In genomic region chr11:104151404-104152204, GRCh38 we compare ENCODE assay signal across 9 cellular contexts. TPM values are rescaled to one million over a fixed set of nuclear protein-coding genes. Genes with fewer than 3 reads are reported as not detected.
DNase-seq lines count a peak whose midpoint lies in the region; ATAC-seq, FAIRE-seq and TF ChIP-seq lines count a peak whose summit lies in the region.
"Had no signal": no experiment of that assay in that cellular context is flagged by ENCODE, and none has a peak within 500 bp of the region (broad histone marks: within the 10 kb centered on the region; RNA-seq: fewer than 3 reads in every experiment).

No MANE protein-coding gene starts in this region.

- in situ Hi-C loops in GM23248 (cut with MboI): no loop called here

- H4K20me1 ChIP-seq in GM23248 (ENCODE audit: insufficient read depth): no peaks in the 10 kb centered on the region

- H3K4me1 Mint-ChIP-seq in stimulated activated naive B cell treated with anti-CD40 and anti-IgM and Interleukin-4, amounts not matched to agents 10 μg/mL and 1 μg/mL and 100 μg/mL, for 72 hours: peaks cover 0 to 4% of the 10 kb centered on the region in 2 donors
- H3K4me1 Mint-ChIP-seq in T-cell: peaks cover 0 to 4% (median 0%) of the 10 kb centered on the region in 3 donors

- H3K4me2 ChIP-seq in GM23248 (ENCODE audit: unreplicated experiment) (no peak overlapping the region), neuronal stem cell (ENCODE audit: insufficient read depth, low read length, poor library complexity, severe bottlenecking) (no peak overlapping the region)

- ATAC-seq in HG02885 (IDR thresholded peaks at IDR 0.05; ENCODE audit: poor library complexity, unreplicated experiment) (no peak), T-cell (replicated peaks in 1 of 4) (no peak)
- no peak for ATAC-seq in stimulated activated naive B cell treated with anti-CD40 and anti-IgM and Interleukin-4, amounts not matched to agents 10 μg/mL and 1 μg/mL and 100 μg/mL, for 72 hours (replicated peaks)

- CTCF ChIA-PET in BJ (lab: Yijun Ruan, JAX) (interaction anchor here (1.0 kb wide), 1 partner anchor 459 kb away, joined by 3 read pairs; no protein-coding TSS in a partner anchor), T-cell (lab: Charles Lee) (no interaction called here)

- no peak overlapping the region for H3K27ac Mint-ChIP-seq in stimulated activated naive B cell treated with anti-CD40 and anti-IgM and Interleukin-4, amounts not matched to agents 10 μg/mL and 1 μg/mL and 100 μg/mL, for 72 hours
- no peak overlapping the region for H3K27ac Mint-ChIP-seq in T-cell

- DNase-seq in BJ (ENCODE audit: low read depth): no peak
- DNase-seq in GM23248: peak; percentile 37
- DNase-seq in SW480 (ENCODE audit: low spot score): peak; percentile 8
- no peak for DNase-seq in kidney
- DNase-seq in neuronal stem cell (ENCODE audit: low spot score): no peak
- DNase-seq in stimulated activated naive B cell treated with anti-CD40 and anti-IgM and Interleukin-4, amounts not matched to agents 10 μg/mL and 1 μg/mL and 100 μg/mL, for 72 hours: no peak
- no peak for DNase-seq in T-cell
- DNase-seq: cortex of kidney had no signal

- H3K9ac ChIP-seq in GM23248: no peak overlapping the region
- no peak overlapping the region for H3K9ac ChIP-seq in kidney (ENCODE audit: low read length in 2 of 2)
- no peak overlapping the region for H3K9ac ChIP-seq in neuronal stem cell (ENCODE audit: low read depth, low read length, poor library complexity)

- H3K36me3 ChIP-seq in BJ (ENCODE audit: control insufficient read depth, insufficient read depth, low read length) (no peaks in the 10 kb centered on the region), GM23248 (ENCODE audit: low read depth) (no peaks in the 10 kb centered on the region), kidney (ENCODE audit: control insufficient read depth in 1 of 2, insufficient read depth in 2 of 2, low read length in 2 of 2) (no peaks in the 10 kb centered on the region), neuronal stem cell (replicated peaks in 1 of 2; ENCODE audit: control insufficient read depth in 2 of 2, insufficient read depth in 2 of 2, low read length in 2 of 2) (no peaks in the 10 kb centered on the region)

- no peaks in the 10 kb centered on the region for H3K79me2 ChIP-seq in GM23248 (ENCODE audit: insufficient read depth)

- peaks cover 14% of the 10 kb centered on the region for H3K4me1 ChIP-seq in GM23248 (ENCODE audit: insufficient read depth)
- no peaks in the 10 kb centered on the region for H3K4me1 ChIP-seq in kidney (ENCODE audit: control insufficient read depth in 1 of 2, insufficient read depth in 1 of 2, low read depth in 1 of 2, low read length in 2 of 2)
- no peaks in the 10 kb centered on the region for H3K4me1 ChIP-seq in neuronal stem cell (ENCODE audit: control insufficient read depth in 2 of 2, insufficient read depth in 1 of 2, low read depth in 1 of 2, low read length in 2 of 2)

- H3K4me3 ChIP-seq in BJ (ENCODE audit: low read depth, low read length) (no peak overlapping the region), GM23248 (no peak overlapping the region), kidney (ENCODE audit: low read length in 2 of 2) (no peak overlapping the region), neuronal stem cell (ENCODE audit: low read length in 2 of 2) (no peak overlapping the region)

- H2BK12ac ChIP-seq in neuronal stem cell (ENCODE audit: low read length): no peak overlapping the region

- no peak overlapping the region for H2BK15ac ChIP-seq in neuronal stem cell (ENCODE audit: low read length)

- FAIRE-seq in kidney (lab: Jason Lieb, UNC): peak; percentile 46

- H2BK5ac ChIP-seq in neuronal stem cell (ENCODE audit: low read length): no peak overlapping the region

- no peaks in the 10 kb centered on the region for H3K36me3 Mint-ChIP-seq in stimulated activated naive B cell treated with anti-CD40 and anti-IgM and Interleukin-4, amounts not matched to agents 10 μg/mL and 1 μg/mL and 100 μg/mL, for 72 hours
- H3K36me3 Mint-ChIP-seq in T-cell: no peaks in the 10 kb centered on the region

- H3K18ac ChIP-seq in neuronal stem cell (ENCODE audit: low read length): no peak overlapping the region

- TF ChIP-seq CTCF in BJ (IDR thresholded peaks at IDR 0.05; ENCODE audit: insufficient read depth, low read depth, low read length): peak; percentile 34; the same call in 1 of the 2 replicates
- TF ChIP-seq CTCF in kidney (IDR thresholded peaks at IDR 0.05; ENCODE audit: borderline replicate concordance, extremely low read depth, insufficient read depth): peak; percentile 31

- no peaks in the 10 kb centered on the region for H3F3A ChIP-seq in GM23248 (ENCODE audit: insufficient read depth)

- no peaks in the 10 kb centered on the region for H3K9me3 Mint-ChIP-seq in stimulated activated naive B cell treated with anti-CD40 and anti-IgM and Interleukin-4, amounts not matched to agents 10 μg/mL and 1 μg/mL and 100 μg/mL, for 72 hours
- H3K9me3 Mint-ChIP-seq in T-cell: no peaks in the 10 kb centered on the region

- intact Hi-C loops in kidney (cut with DNase I): loop anchor here (10.0 kb wide), 1 partner anchor 467 kb away; no protein-coding TSS in a partner anchor

- no peak overlapping the region for H3K14ac ChIP-seq in neuronal stem cell (ENCODE audit: low read length)

- no peaks in the 10 kb centered on the region for H3K27me3 ChIP-seq in BJ (ENCODE audit: control insufficient read depth, insufficient read depth, low read length)
- H3K27me3 ChIP-seq in GM23248 (replicated peaks; ENCODE audit: insufficient read depth): no peaks in the 10 kb centered on the region
- H3K27me3 ChIP-seq in neuronal stem cell (ENCODE audit: control insufficient read depth in 3 of 3, insufficient read depth in 3 of 3, low read depth in 1 of 3, low read length in 3 of 3): no peaks in the 10 kb centered on the region

- H3K4ac ChIP-seq in neuronal stem cell (ENCODE audit: low read length): no peak overlapping the region

- POLR2A ChIA-PET in BJ (lab: Charles Lee): no interaction called here
- POLR2A ChIA-PET in T-cell (lab: Charles Lee): no interaction called here

- H3K27me3 Mint-ChIP-seq in stimulated activated naive B cell treated with anti-CD40 and anti-IgM and Interleukin-4, amounts not matched to agents 10 μg/mL and 1 μg/mL and 100 μg/mL, for 72 hours: no peaks in the 10 kb centered on the region
- H3K27me3 Mint-ChIP-seq in T-cell: peaks cover 0 to 4% of the 10 kb centered on the region in 2 donors

- no peaks in the 10 kb centered on the region for H3K9me3 ChIP-seq in GM23248 (ENCODE audit: low read depth)
- H3K9me3 ChIP-seq in kidney (ENCODE audit: control insufficient read depth in 1 of 2, low read length in 2 of 2): no peaks in the 10 kb centered on the region
- no peaks in the 10 kb centered on the region for H3K9me3 ChIP-seq in neuronal stem cell (replicated peaks in 1 of 2; ENCODE audit: control insufficient read depth in 2 of 2, insufficient read depth in 1 of 2, low read depth in 1 of 2, low read length in 2 of 2)

- H4K8ac ChIP-seq in neuronal stem cell (ENCODE audit: low read depth, low read length): no peak overlapping the region

- H2AFZ ChIP-seq in GM23248: no peak overlapping the region
- no peak overlapping the region for H2AFZ ChIP-seq in neuronal stem cell (ENCODE audit: low read length)

- no peak overlapping the region for H2AK5ac ChIP-seq in neuronal stem cell (ENCODE audit: low read depth, low read length)

- H4K91ac ChIP-seq in neuronal stem cell (ENCODE audit: low read depth, low read length, poor library complexity): no peak overlapping the region

- H3K27ac ChIP-seq in GM23248 (no peak overlapping the region), kidney (ENCODE audit: low read depth in 2 of 2, low read length in 2 of 2) (no peak overlapping the region), neuronal stem cell (replicated peaks; ENCODE audit: low read length) (no peak overlapping the region)

- no peak overlapping the region for H3K4me3 Mint-ChIP-seq in stimulated activated naive B cell treated with anti-CD40 and anti-IgM and Interleukin-4, amounts not matched to agents 10 μg/mL and 1 μg/mL and 100 μg/mL, for 72 hours
- H3K4me3 Mint-ChIP-seq in T-cell: no peak overlapping the region

- no peak overlapping the region for H3K23ac ChIP-seq in neuronal stem cell (ENCODE audit: low read depth, low read length, poor library complexity)

- H2BK120ac ChIP-seq in neuronal stem cell (ENCODE audit: low read depth, low read length): no peak overlapping the region

- H3K9me2 ChIP-seq in GM23248 (ENCODE audit: insufficient read depth): no peaks in the 10 kb centered on the region

- WGBS in GM23248 (ENCODE audit: low coverage in 1 of 2, low lambda C conversion rate in 2 of 2, missing lambda C conversion rate in 2 of 2), 2 experiments: 64 to 66% methylated on average over 8 of the region's 8 CpGs
- no CpG with 5 or more reads among the region's 8 CpGs for WGBS in neuronal stem cell (ENCODE audit: extremely low coverage in 2 of 2, insufficient read length in 2 of 2, insufficient replicate concordance in 1 of 2), 2 donors

- H3K79me1 ChIP-seq in neuronal stem cell (ENCODE audit: low read depth, low read length): no peaks in the 10 kb centered on the region

RNA-seq across cellular contexts. Expression of gene PDGFD, which starts 12.3 kb away (rescaled TPM):
- polyA plus RNA-seq in BJ (2011; rRNA removed) (0.72 and 1.2 TPM in 2 replicates), GM23248 (2016; fragmentation: Nextera tagmentation; extraction: Ambion mirVana) (0.81 and 1.0 TPM in 2 replicates), kidney (ENCODE audit: insufficient read depth, low read depth, low replicate concordance) (5.3 TPM)
- 0.15 and 0.43 TPM in 2 replicates for polyA minus RNA-seq in BJ (2011; rRNA and poly(A)+ RNA removed)
- 0.25 and 1.3 TPM in 2 replicates for total RNA-seq in GM23248 (2014; rRNA removed; shearing (Covaris generic))
- total RNA-seq in kidney (12.2 TPM), T-cell (1 to 10 TPM in 3 of 5 donors, under 1 TPM in 2; 0.35 to 2.9 (median 1.2) TPM)
- 2.3 TPM for polyA plus RNA-seq in neuronal stem cell (2013, experiment 1 of 2)
- polyA plus RNA-seq in neuronal stem cell (2013, experiment 2 of 2): 2.2 TPM

Comparison
In these comparisons a context has a peak if more than half of its experiments do, and no peak if none do; other contexts are left out.
1. DNase-seq: peak in GM23248 (single experiment) and SW480 (single experiment); none in BJ (single experiment), kidney (single experiment), neuronal stem cell (single experiment), stimulated activated naive B cell treated with anti-CD40 and anti-IgM and Interleukin-4, amounts not matched to agents 10 μg/mL and 1 μg/mL and 100 μg/mL, for 72 hours (single experiment) and T-cell (0 of 34).